In the genomic region with DNA sequence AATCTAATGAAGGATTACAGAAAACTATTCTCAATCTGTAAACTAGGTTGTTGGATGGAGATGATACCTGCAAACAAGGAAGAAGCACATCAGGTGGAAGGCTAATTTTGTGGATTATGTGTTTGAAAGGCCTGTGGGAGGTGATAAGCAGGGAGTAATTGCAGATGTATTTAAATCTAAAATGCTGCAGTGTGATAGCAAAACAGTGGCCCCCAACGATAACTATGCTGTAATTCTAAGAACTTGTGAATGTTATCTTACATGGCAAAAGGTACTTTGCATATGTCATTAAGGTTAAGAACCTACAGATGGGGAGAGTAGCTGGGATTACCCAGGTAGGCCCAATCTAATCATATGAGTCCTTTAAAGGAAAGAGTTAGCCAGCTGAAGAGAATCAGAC, we compare ENCODE assay signal across 24 cellular contexts.
"Had no signal": no experiment of that assay in that cellular context is flagged by ENCODE, and none has a peak within 500 bp of the region (broad histone marks: within the 10 kb centered on the region; RNA-seq: fewer than 3 reads in every experiment).

No MANE protein-coding gene starts in this region.

- H3K4me3 Mint-ChIP-seq: memory B cell; nephron progenitor cell; stimulated activated memory B cell treated with anti-CD40 and anti-IgM and Interleukin-4, amounts not matched to agents 10 μg/mL and 1 μg/mL and 100 μg/mL, for 72 hours; stimulated activated naive CD8-positive, alpha-beta T cell treated with anti-CD3 and anti-CD28 coated beads, Interleukin-15, Interleukin-2, amounts not matched to agents 100 ng/mL and 50 ng/mL, for 24 hours had no signal

- H3K27me3 ChIP-seq: hepatocyte, spleen, tibial artery, upper lobe of left lung, uterus had no signal

- H3K4me2 ChIP-seq: hepatocyte had no signal

- H3K36me3 Mint-ChIP-seq: memory B cell; stimulated activated memory B cell treated with anti-CD40 and anti-IgM and Interleukin-4, amounts not matched to agents 10 μg/mL and 1 μg/mL and 100 μg/mL, for 72 hours had no signal

- H3K27me3 Mint-ChIP-seq: memory B cell; stimulated activated memory B cell treated with anti-CD40 and anti-IgM and Interleukin-4, amounts not matched to agents 10 μg/mL and 1 μg/mL and 100 μg/mL, for 72 hours; stimulated activated naive CD8-positive, alpha-beta T cell treated with anti-CD3 and anti-CD28 coated beads, Interleukin-15, Interleukin-2, amounts not matched to agents 100 ng/mL and 50 ng/mL, for 24 hours had no signal

- H3K9me3 ChIP-seq: left ventricle myocardium inferior, lower lobe of right lung, prostate gland, spleen, tibial artery, upper lobe of left lung, uterus had no signal

- DNase-seq: dermis blood vessel endothelial cell; effector CD8-positive, alpha-beta T cell; foreskin melanocyte; head of caudate nucleus; kidney; left cardiac atrium; left ventricle myocardium inferior; lower lobe of right lung; midbrain; nephron progenitor cell; spleen; stimulated activated CD4-positive, alpha-beta T cell treated with anti-CD3 and anti-CD28 coated beads, Interleukin-15, amount 100 ng/mL, for 24 hours; stimulated activated CD4-positive, alpha-beta T cell treated with anti-CD3 and anti-CD28 coated beads, Interleukin-1b, Interleukin-23, amount 100 ng/mL, for 48 hours; stimulated activated CD4-positive, alpha-beta T cell treated with anti-CD3 and anti-CD28 coated beads, Interleukin-4, amount 100 ng/mL, for 24 hours; tibial artery; upper lobe of left lung; uterus had no signal

- H3K79me2 ChIP-seq: hepatocyte, parathyroid adenoma had no signal

- ATAC-seq: left cardiac atrium, lower lobe of right lung, sciatic nerve had no signal

- H3K9ac ChIP-seq: parathyroid adenoma had no signal

- H2AFZ ChIP-seq: hepatocyte, parathyroid adenoma had no signal

- H3K27ac ChIP-seq: hepatocyte, left ventricle myocardium inferior, lower lobe of right lung, parathyroid adenoma, prostate gland, spleen, tibial artery, upper lobe of left lung, uterus had no signal

- H3K4me3 ChIP-seq: hepatocyte, left ventricle myocardium inferior, lower lobe of right lung, prostate gland, spleen, tibial artery, upper lobe of left lung, uterus had no signal

- H3K27ac Mint-ChIP-seq: memory B cell; nephron progenitor cell; stimulated activated memory B cell treated with anti-CD40 and anti-IgM and Interleukin-4, amounts not matched to agents 10 μg/mL and 1 μg/mL and 100 μg/mL, for 72 hours had no signal

- H3K36me3 ChIP-seq: left ventricle myocardium inferior, lower lobe of right lung, prostate gland, spleen, tibial artery, upper lobe of left lung, uterus had no signal

- H3K9me3 Mint-ChIP-seq: memory B cell; stimulated activated memory B cell treated with anti-CD40 and anti-IgM and Interleukin-4, amounts not matched to agents 10 μg/mL and 1 μg/mL and 100 μg/mL, for 72 hours; stimulated activated naive CD8-positive, alpha-beta T cell treated with anti-CD3 and anti-CD28 coated beads, Interleukin-15, Interleukin-2, amounts not matched to agents 100 ng/mL and 50 ng/mL, for 24 hours had no signal

- FAIRE-seq: kidney had no signal

- H3K4me1 ChIP-seq: parathyroid adenoma, prostate gland, tibial artery, uterus had no signal
